13 cellular contexts compared by ENCODE assay signal in the genomic region with DNA sequence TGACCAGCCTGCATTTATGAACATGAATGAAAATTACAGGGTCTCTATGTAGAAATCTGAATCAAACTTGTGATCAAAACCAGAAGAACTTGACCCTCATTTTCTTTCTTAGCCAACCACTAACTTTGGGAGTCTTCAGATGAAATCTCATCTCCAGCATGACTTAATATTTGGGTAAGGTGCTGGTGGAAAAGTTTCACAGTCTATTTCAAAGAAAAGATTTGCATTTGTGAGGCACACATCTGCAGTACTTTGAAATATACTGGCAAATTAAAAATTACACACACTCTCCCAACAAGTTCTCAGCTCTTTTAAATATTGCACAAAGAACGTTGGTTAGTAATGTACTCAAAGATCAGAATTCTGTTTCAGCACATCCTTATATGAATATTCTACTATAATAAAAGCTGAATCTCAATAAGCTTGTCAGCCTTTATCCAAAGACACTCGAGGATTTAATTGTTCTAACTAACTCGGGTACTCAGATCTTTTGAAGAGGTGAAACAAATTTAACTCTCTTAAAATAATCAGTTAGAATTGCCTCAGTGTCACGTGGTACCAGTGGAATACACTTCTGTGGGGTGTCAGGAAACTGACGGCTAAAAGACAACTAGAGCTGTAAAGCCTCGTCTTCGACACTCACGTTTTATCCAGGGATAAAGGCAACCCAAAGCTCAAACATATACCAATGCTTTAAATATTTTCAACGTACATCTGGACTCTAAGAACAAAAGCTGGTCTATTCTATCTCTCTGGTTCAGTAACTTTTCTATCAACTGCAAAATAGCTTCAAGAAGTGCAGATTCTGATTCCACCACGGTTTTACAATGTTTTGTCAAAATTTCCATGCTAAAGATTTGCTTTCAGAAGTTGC. TPM values are rescaled to one million over a fixed set of nuclear protein-coding genes. Genes with fewer than 3 reads are reported as not detected.
DNase-seq lines count a peak whose midpoint lies in the region; ATAC-seq and TF ChIP-seq lines count a peak whose summit lies in the region.
"Had no signal": no experiment of that assay in that cellular context is flagged by ENCODE, and none has a peak within 500 bp of the region (broad histone marks: within the 10 kb centered on the region; RNA-seq: fewer than 3 reads in every experiment).

No MANE protein-coding gene starts in this region.

- intact Hi-C loops in activated CD4-positive, alpha-beta T cell treated with anti-CD3 and anti-CD28 coated beads for 36 hours (cut with DNase I, micrococcal nuclease) = loop anchor here (1.0 to 5.0 kb wide), 4 partner anchors 19 to 1205 kb away; partner anchors contain the start of gene SAMSN1 (in 1 of the 2)
- intact Hi-C loops in A673 (cut with micrococcal nuclease; ENCODE audit: unreplicated experiment) = no loop called here

- no peaks in the 10 kb centered on the region for H3K4me1 ChIP-seq in A673 (ENCODE audit: insufficient read depth, low read length, poor library complexity, severe bottlenecking)

- H3K9me3 Mint-ChIP-seq in activated CD4-positive, alpha-beta T cell treated with anti-CD3 and anti-CD28 coated beads for 36 hours (ENCODE audit: low read depth) = no peaks in the 10 kb centered on the region
- no peaks in the 10 kb centered on the region for H3K9me3 Mint-ChIP-seq in activated CD8-positive, alpha-beta T cell treated with anti-CD3 and anti-CD28 coated beads, Interleukin-2, amount 10 ng/mL, durations not matched to agents 7 days and 5 days (ENCODE audit: insufficient read depth)
- H3K9me3 Mint-ChIP-seq in natural killer cell treated with Interleukin-12 subunit alpha and Interleukin-12 subunit beta and Interleukin-15 and Interleukin-18, amount 100 ng/mL, for 72 hours = peaks cover 7% of the 10 kb centered on the region

- no peak overlapping the region for H3K4me3 ChIP-seq in A673 (ENCODE audit: low read depth, low read length, poor library complexity, severe bottlenecking)

- DNase-seq in activated CD4-positive, alpha-beta T cell treated with anti-CD3 and anti-CD28 coated beads for 36 hours = no peak
- no peak for DNase-seq in activated CD4-positive, alpha-beta T cell treated with anti-CD3 and anti-CD28 coated beads, Interleukin-2, amount 50 U/mL, for 4 hours
- DNase-seq in Kasumi-1 (lab: John Stamatoyannopoulos, UW) (peak; percentile 29 to 30), A673 (ENCODE audit: low spot score) (no peak), putamen (ENCODE audit: low spot score) (no peak), mesenteric fat pad (ENCODE audit: low spot score) (no peak)
- DNase-seq in activated CD8-positive, alpha-beta T cell treated with anti-CD3 and anti-CD28 coated beads, Interleukin-2, amount 10 ng/mL, durations not matched to agents 7 days and 5 days = no peak
- no peak for DNase-seq in natural killer cell treated with Interleukin-12 subunit alpha and Interleukin-12 subunit beta and Interleukin-15 and Interleukin-18, amount 100 ng/mL, for 72 hours (ENCODE audit: low spot score)
- DNase-seq: brain microvascular endothelial cell, DMS79 treated with DMSO at 0.1 percent for 48 hours, NCI-H1417, NCI-H82 had no signal

- H3K36me3 Mint-ChIP-seq in activated CD4-positive, alpha-beta T cell treated with anti-CD3 and anti-CD28 coated beads for 36 hours (ENCODE audit: low read depth) = peaks cover 21% of the 10 kb centered on the region
- peaks cover 50% of the 10 kb centered on the region for H3K36me3 Mint-ChIP-seq in activated CD8-positive, alpha-beta T cell treated with anti-CD3 and anti-CD28 coated beads, Interleukin-2, amount 10 ng/mL, durations not matched to agents 7 days and 5 days (ENCODE audit: low read depth)
- peaks cover 35% of the 10 kb centered on the region for H3K36me3 Mint-ChIP-seq in natural killer cell treated with Interleukin-12 subunit alpha and Interleukin-12 subunit beta and Interleukin-15 and Interleukin-18, amount 100 ng/mL, for 72 hours

- peak overlapping the region; percentile 95 for H3K27ac Mint-ChIP-seq in activated CD4-positive, alpha-beta T cell treated with anti-CD3 and anti-CD28 coated beads for 36 hours
- H3K27ac Mint-ChIP-seq in activated CD8-positive, alpha-beta T cell treated with anti-CD3 and anti-CD28 coated beads, Interleukin-2, amount 10 ng/mL, durations not matched to agents 7 days and 5 days = peak overlapping the region; percentile 70
- peak overlapping the region; percentile 100 for H3K27ac Mint-ChIP-seq in natural killer cell treated with Interleukin-12 subunit alpha and Interleukin-12 subunit beta and Interleukin-15 and Interleukin-18, amount 100 ng/mL, for 72 hours

- BruUV-seq in A673 (replicated peaks; lab: Mats Ljungman, UMichigan) = no TSS peak

- H3K9me3 ChIP-seq in A673 (ENCODE audit: low read depth, low read length, poor library complexity, severe bottlenecking) = no peaks in the 10 kb centered on the region

- POLR2A ChIA-PET in activated CD4-positive, alpha-beta T cell treated with anti-CD3 and anti-CD28 coated beads for 36 hours (lab: Charles Lee) = interaction anchor here (0.6 to 0.7 kb wide), 2 partner anchors 15 to 16 kb away, joined by 4 read pairs; no protein-coding TSS in a partner anchor
- POLR2A ChIA-PET in activated CD8-positive, alpha-beta T cell treated with anti-CD3 and anti-CD28 coated beads, Interleukin-2, amount 10 ng/mL, durations not matched to agents 7 days and 5 days (lab: Charles Lee) = interaction anchor here (1.8 kb wide), 1 partner anchor 18 kb away, joined by 8 read pairs; no protein-coding TSS in a partner anchor
- POLR2A ChIA-PET in A673 (lab: Charles Lee; ENCODE audit: low non-redundant PET) = no interaction called here

- TF ChIP-seq CTCF in A673 (conservative IDR thresholded peaks at IDR 0.05; ENCODE audit: low read depth, low read length) = no peak

- no peaks in the 10 kb centered on the region for H3K27me3 ChIP-seq in A673 (replicated peaks; ENCODE audit: insufficient read depth, low read depth, low read length, poor library complexity)
- H3K27me3 ChIP-seq: brain microvascular endothelial cell had no signal

- peaks cover 74% of the 10 kb centered on the region for H3K4me1 Mint-ChIP-seq in activated CD4-positive, alpha-beta T cell treated with anti-CD3 and anti-CD28 coated beads for 36 hours
- H3K4me1 Mint-ChIP-seq in activated CD8-positive, alpha-beta T cell treated with anti-CD3 and anti-CD28 coated beads, Interleukin-2, amount 10 ng/mL, durations not matched to agents 7 days and 5 days (ENCODE audit: low read depth) = peaks cover 69% of the 10 kb centered on the region
- H3K4me1 Mint-ChIP-seq in natural killer cell treated with Interleukin-12 subunit alpha and Interleukin-12 subunit beta and Interleukin-15 and Interleukin-18, amount 100 ng/mL, for 72 hours (ENCODE audit: low read depth in 2 of 2) = peaks cover 48 to 68% of the 10 kb centered on the region in 2 donors

- H3K4me3 Mint-ChIP-seq in activated CD4-positive, alpha-beta T cell treated with anti-CD3 and anti-CD28 coated beads for 36 hours = peak overlapping the region; percentile 68
- peak overlapping the region; percentile 47 for H3K4me3 Mint-ChIP-seq in activated CD8-positive, alpha-beta T cell treated with anti-CD3 and anti-CD28 coated beads, Interleukin-2, amount 10 ng/mL, durations not matched to agents 7 days and 5 days
- H3K4me3 Mint-ChIP-seq in natural killer cell treated with Interleukin-12 subunit alpha and Interleukin-12 subunit beta and Interleukin-15 and Interleukin-18, amount 100 ng/mL, for 72 hours = peak overlapping the region; percentile 91

- H3K27me3 Mint-ChIP-seq in activated CD4-positive, alpha-beta T cell treated with anti-CD3 and anti-CD28 coated beads for 36 hours = no peaks in the 10 kb centered on the region
- no peaks in the 10 kb centered on the region for H3K27me3 Mint-ChIP-seq in activated CD8-positive, alpha-beta T cell treated with anti-CD3 and anti-CD28 coated beads, Interleukin-2, amount 10 ng/mL, durations not matched to agents 7 days and 5 days (ENCODE audit: low read depth)
- H3K27me3 Mint-ChIP-seq in natural killer cell treated with Interleukin-12 subunit alpha and Interleukin-12 subunit beta and Interleukin-15 and Interleukin-18, amount 100 ng/mL, for 72 hours = no peaks in the 10 kb centered on the region

- no peaks in the 10 kb centered on the region for H3K36me3 ChIP-seq in A673 (ENCODE audit: insufficient read depth, low read length, poor library complexity, severe bottlenecking)
- H3K36me3 ChIP-seq: brain microvascular endothelial cell had no signal

- CTCF ChIA-PET in activated CD4-positive, alpha-beta T cell treated with anti-CD3 and anti-CD28 coated beads for 36 hours (lab: Charles Lee) = interaction anchor here (0.7 to 2.6 kb wide), 8 partner anchors 9 to 983 kb away, joined by 3 to 11 read pairs (median 3); no protein-coding TSS in a partner anchor
- CTCF ChIA-PET in activated CD8-positive, alpha-beta T cell treated with anti-CD3 and anti-CD28 coated beads, Interleukin-2, amount 10 ng/mL, durations not matched to agents 7 days and 5 days (lab: Charles Lee) = interaction anchor here (0.7 to 6.3 kb wide), 5 partner anchors 9 to 210 kb away, joined by 3 to 32 read pairs (median 4); no protein-coding TSS in a partner anchor
- CTCF ChIA-PET in A673 (lab: Charles Lee) = no interaction called here

- no peak overlapping the region for H3K27ac ChIP-seq in A673 (ENCODE audit: low read depth, low read length, poor library complexity, severe bottlenecking)
- H3K27ac ChIP-seq: brain microvascular endothelial cell, epithelial cell of prostate had no signal

- peak; percentile 9 for ATAC-seq in activated CD4-positive, alpha-beta T cell treated with anti-CD3 and anti-CD28 coated beads for 36 hours
- peak; percentile 21 for ATAC-seq in activated CD8-positive, alpha-beta T cell treated with anti-CD3 and anti-CD28 coated beads, Interleukin-2, amount 10 ng/mL, durations not matched to agents 7 days and 5 days
- ATAC-seq in natural killer cell treated with Interleukin-12 subunit alpha and Interleukin-12 subunit beta and Interleukin-15 and Interleukin-18, amount 100 ng/mL, for 72 hours = peak; percentile 54 to 68

RNA-seq across cellular contexts. Expression of gene SAMSN1, which starts 19.1 kb away (rescaled TPM):
- total RNA-seq in activated CD4-positive, alpha-beta T cell treated with anti-CD3 and anti-CD28 coated beads for 36 hours = 10 to 100 TPM; 39.8 to 43.5 TPM
- 100 to 1,000 TPM; 103 to 104 TPM for total RNA-seq in activated CD8-positive, alpha-beta T cell treated with anti-CD3 and anti-CD28 coated beads, Interleukin-2, amount 10 ng/mL, durations not matched to agents 7 days and 5 days
- 100 to 1,000 TPM; 158 to 383 TPM for total RNA-seq in natural killer cell treated with Interleukin-12 subunit alpha and Interleukin-12 subunit beta and Interleukin-15 and Interleukin-18, amount 100 ng/mL, for 72 hours
- not detected in 2 replicates for total RNA-seq in A673 (2021)
- 42.4 TPM for total RNA-seq in mesenteric fat pad

Comparison
In these comparisons a context has a peak if more than half of its experiments do, and no peak if none do; other contexts are left out.
1. ATAC-seq: peak in every context shown above with its lines; median percentile 61 in natural killer cell treated with Interleukin-12 subunit alpha and Interleukin-12 subunit beta and Interleukin-15 and Interleukin-18, amount 100 ng/mL, for 72 hours; 21 in activated CD8-positive, alpha-beta T cell treated with anti-CD3 and anti-CD28 coated beads, Interleukin-2, amount 10 ng/mL, durations not matched to agents 7 days and 5 days; 9 in activated CD4-positive, alpha-beta T cell treated with anti-CD3 and anti-CD28 coated beads for 36 hours.
2. DNase-seq: peak in Kasumi-1 (2 of 2); none in activated CD4-positive, alpha-beta T cell treated with anti-CD3 and anti-CD28 coated beads for 36 hours (single experiment), activated CD4-positive, alpha-beta T cell treated with anti-CD3 and anti-CD28 coated beads, Interleukin-2, amount 50 U/mL, for 4 hours (0 of 2), activated CD8-positive, alpha-beta T cell treated with anti-CD3 and anti-CD28 coated beads, Interleukin-2, amount 10 ng/mL, durations not matched to agents 7 days and 5 days (single experiment), natural killer cell treated with Interleukin-12 subunit alpha and Interleukin-12 subunit beta and Interleukin-15 and Interleukin-18, amount 100 ng/mL, for 72 hours (single experiment), A673 (single experiment), putamen (single experiment) and mesenteric fat pad (single experiment).
3. RNA of gene SAMSN1, which starts 19.1 kb away (total RNA-seq): 158 to 383 TPM in natural killer cell treated with Interleukin-12 subunit alpha and Interleukin-12 subunit beta and Interleukin-15 and Interleukin-18, amount 100 ng/mL, for 72 hours, 103 to 104 TPM in activated CD8-positive, alpha-beta T cell treated with anti-CD3 and anti-CD28 coated beads, Interleukin-2, amount 10 ng/mL, durations not matched to agents 7 days and 5 days, 39.8 to 43.5 TPM in activated CD4-positive, alpha-beta T cell treated with anti-CD3 and anti-CD28 coated beads for 36 hours and 42.4 TPM in mesenteric fat pad (single experiment); not detected in A673; every median in the first group is over 10 times any median in the second.
4. Peak in every context shown above with its lines, with median percentiles within 50 percentile points of each other: H3K27ac Mint-ChIP-seq and H3K4me3 Mint-ChIP-seq.